28 cellular contexts compared by ENCODE assay signal in the genomic region with DNA sequence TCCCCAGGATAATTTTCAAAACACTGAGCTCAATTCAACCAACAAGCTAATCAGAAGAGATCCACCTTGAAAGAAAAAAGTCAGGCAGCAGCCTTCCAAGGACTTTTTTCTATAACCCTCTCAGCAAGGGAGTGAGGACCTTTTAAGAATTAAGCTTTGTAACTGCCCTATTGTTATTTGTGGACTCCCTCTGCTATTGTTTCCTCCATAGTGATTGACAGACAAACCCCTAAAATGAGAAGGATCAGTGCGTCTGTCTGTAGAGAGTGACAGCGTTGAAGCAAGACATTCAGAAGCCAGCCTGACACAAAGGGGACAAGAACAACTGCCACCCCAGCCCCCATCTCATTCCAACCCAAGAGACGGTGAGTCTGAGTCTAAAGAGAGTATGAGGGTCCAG.
"Had no signal": no experiment of that assay in that cellular context is flagged by ENCODE, and none has a peak within 500 bp of the region (broad histone marks: within the 10 kb centered on the region; RNA-seq: fewer than 3 reads in every experiment).

No MANE protein-coding gene starts in this region.

- H3K9me3 ChIP-seq: adrenal gland, body of pancreas, gastrocnemius medialis, stomach, thyroid gland had no signal

- H3K27me3 Mint-ChIP-seq: activated naive CD8-positive, alpha-beta T cell treated with anti-CD3 and anti-CD28 coated beads for 36 hours; effector memory CD8-positive, alpha-beta T cell; naive thymus-derived CD4-positive, alpha-beta T cell had no signal

- DNase-seq: activated CD4-positive, alpha-beta T cell treated with anti-CD3 and anti-CD28 coated beads for 48 hours; activated CD4-positive, alpha-beta T cell treated with anti-CD3 and anti-CD28 coated beads, Interleukin-2, amount 50 U/mL, for 48 hours; activated CD8-positive, alpha-beta memory T cell treated with anti-CD3 and anti-CD28 coated beads for 24 hours; activated effector memory CD4-positive, alpha-beta T cell treated with Interleukin-2 at 50 U/mL for 16 hours; activated naive CD4-positive, alpha-beta T cell treated with Interleukin-2 at 50 U/mL for 16 hours; activated naive CD8-positive, alpha-beta T cell treated with anti-CD3 and anti-CD28 coated beads for 36 hours; adrenal gland; aorta; body of pancreas; dorsolateral prefrontal cortex; effector memory CD8-positive, alpha-beta T cell; erythroblast; gastrocnemius medialis; hippocampal formation; immature natural killer cell; kidney; left colon; mammary epithelial cell; naive thymus-derived CD4-positive, alpha-beta T cell; right cardiac atrium; stimulated activated CD4-positive, alpha-beta T cell treated with anti-CD3 and anti-CD28 coated beads, Interleukin-15, amount 100 ng/mL, for 24 hours; stimulated activated CD4-positive, alpha-beta T cell treated with anti-CD3 and anti-CD28 coated beads, Interleukin-2, amount 100 ng/mL, for 24 hours; stomach; thyroid gland had no signal

- H3K27ac ChIP-seq: adrenal gland, body of pancreas, coronary artery, dorsolateral prefrontal cortex, gastrocnemius medialis, stomach, thyroid gland had no signal

- H3K36me3 ChIP-seq: adrenal gland, gastrocnemius medialis, stomach, thyroid gland had no signal

- H3K27me3 ChIP-seq: adrenal gland, body of pancreas, dorsolateral prefrontal cortex, gastrocnemius medialis, stomach, thyroid gland had no signal

- H3K27ac Mint-ChIP-seq: activated naive CD8-positive, alpha-beta T cell treated with anti-CD3 and anti-CD28 coated beads for 36 hours; mesothelial cell of epicardium had no signal

- H3K4me1 ChIP-seq: adrenal gland, body of pancreas, gastrocnemius medialis, stomach, thyroid gland had no signal

- H3K4me3 ChIP-seq: adrenal gland, body of pancreas, coronary artery, dorsolateral prefrontal cortex, gastrocnemius medialis, stomach, thyroid gland had no signal

- H3K9me3 Mint-ChIP-seq: activated naive CD8-positive, alpha-beta T cell treated with anti-CD3 and anti-CD28 coated beads for 36 hours; effector memory CD8-positive, alpha-beta T cell; immature natural killer cell; mesothelial cell of epicardium; neural crest cell had no signal

- H3K4me1 Mint-ChIP-seq: mesothelial cell of epicardium had no signal

- H3K4me3 Mint-ChIP-seq: activated naive CD8-positive, alpha-beta T cell treated with anti-CD3 and anti-CD28 coated beads for 36 hours; effector memory CD8-positive, alpha-beta T cell; immature natural killer cell; mesothelial cell of epicardium; naive thymus-derived CD4-positive, alpha-beta T cell; neural crest cell had no signal

- H3K36me3 Mint-ChIP-seq: immature natural killer cell, mesothelial cell of epicardium had no signal

- ATAC-seq: activated CD4-positive, CD25-positive, alpha-beta regulatory T cell treated with anti-CD3 and anti-CD28 coated beads, Interleukin-2, amount 50 U/mL, for 24 hours; body of pancreas; effector memory CD8-positive, alpha-beta T cell; gastrocnemius medialis; left colon; naive thymus-derived CD4-positive, alpha-beta T cell; right cardiac atrium had no signal
